In genomic region chr12:75334384-75335030, GRCh38 we compare ENCODE assay signal across 8 cellular contexts. TPM values are rescaled to one million over a fixed set of nuclear protein-coding genes. Genes with fewer than 3 reads are reported as not detected.
A peak's percentile ranks its signal among the peaks of the same experiment; 100 is the strongest.
DNase-seq lines count a peak whose midpoint lies in the region; ATAC-seq and TF ChIP-seq lines count a peak whose summit lies in the region.

GLIPR1L1 (plus strand) TSS chr12:75334670; CDS start chr12:75334729, 59 bp downstream.

- intact Hi-C loops in cardiac septum (cut with DNase I): loop anchor here (10.0 kb wide), 1 partner anchor 170 kb away; no protein-coding TSS in a partner anchor

- peak within 1 kb of the TSS; percentile 67 for H3K4me2 ChIP-seq in SK-N-SH

- peaks cover 8% of the 10 kb centered on the region for H3K4me1 Mint-ChIP-seq in type B pancreatic cell (ENCODE audit: unreplicated experiment)

- TF ChIP-seq RAD21 in SK-N-SH (IDR thresholded peaks at IDR 0.05; ENCODE audit: low read length): peak; percentile 74

- H2AFZ ChIP-seq in SK-N-SH (ENCODE audit: low read depth): peak within 1 kb of the TSS; percentile 71

- H3K27ac ChIP-seq in SK-N-SH (ENCODE audit: low read depth in 2 of 2, low read length in 1 of 2): peak within 1 kb of the TSS; percentile 56 to 68

- CTCF ChIA-PET in SK-N-SH (lab: Yijun Ruan, JAX): interaction anchor here (0.6 to 2.3 kb wide), 17 partner anchors 8 to 171 kb away, joined by 3 to 14 read pairs (median 4); partner anchors contain the start of gene GLIPR1L2

- H3K36me3 ChIP-seq in SK-N-SH (replicated peaks in 1 of 2; ENCODE audit: control insufficient read depth in 1 of 2, insufficient read depth in 2 of 2, low read length in 1 of 2): no peaks in the 10 kb centered on the region

- H3K9me3 ChIP-seq in SK-N-SH: no peaks in the 10 kb centered on the region

- peaks cover 10% of the 10 kb centered on the region for H3K27me3 Mint-ChIP-seq in type B pancreatic cell

- DNase-seq in ELR (ENCODE audit: low read depth) (peak; percentile 95), HuH-7 (ENCODE audit: low spot score) (peak; percentile 60), SK-N-SH (peak; percentile 81), cardiac septum (ENCODE audit: low spot score) (peak; percentile 89), pons (ENCODE audit: low spot score) (peak; percentile 95), type B pancreatic cell (ENCODE audit: extremely low spot score, unreplicated experiment) (peak; percentile 87)
- DNase-seq in activated naive CD8-positive, alpha-beta T cell treated with anti-CD3 and anti-CD28 coated beads, Interleukin-2, amount 50 U/mL, for 16 hours (ENCODE audit: low read depth, low spot score): peak; percentile 59

- H3K27ac Mint-ChIP-seq in type B pancreatic cell: peak within 1 kb of the TSS; percentile 55

- H3K9ac ChIP-seq in SK-N-SH: peak within 1 kb of the TSS; percentile 49; the same call in 1 of the 2 replicates

- H3K4me3 ChIP-seq in SK-N-SH (ENCODE audit: low read depth in 2 of 2, low read length in 1 of 2): peak within 1 kb of the TSS; percentile 56 to 57

- no peaks in the 10 kb centered on the region for H3K9me3 Mint-ChIP-seq in type B pancreatic cell

- no peaks in the 10 kb centered on the region; the same call in 1 of the 2 replicates for H3K9me2 ChIP-seq in SK-N-SH

- POLR2A ChIA-PET in SK-N-SH (lab: Yijun Ruan, JAX): interaction anchor here (1.5 kb wide), 1 partner anchor 56 kb away, joined by 4 read pairs; the partner anchor contains the start of gene GLIPR1L2

- peak; percentile 83 for TF ChIP-seq CTCF in SK-N-SH (IDR thresholded peaks at IDR 0.05)
- peak; percentile 97 for TF ChIP-seq CTCF in type B pancreatic cell (conservative IDR thresholded peaks at IDR 0.05)

- H3K79me2 ChIP-seq in SK-N-SH (ENCODE audit: insufficient read depth): no peaks in the 10 kb centered on the region

- H3K27me3 ChIP-seq in SK-N-SH (ENCODE audit: insufficient read depth): no peaks in the 10 kb centered on the region

- WGBS in SK-N-SH (ENCODE audit: low lambda C conversion rate): 18% methylated on average over 12 of the region's 23 CpGs

- peaks cover 21% of the 10 kb centered on the region for H3F3A ChIP-seq in SK-N-SH (replicated peaks; ENCODE audit: insufficient read depth)

- TF ChIP-seq EP300 in SK-N-SH (IDR thresholded peaks at IDR 0.05; ENCODE audit: borderline replicate concordance in 1 of 2, low read depth in 1 of 2, low read length in 1 of 2): peak in 1 of 2 experiments; percentile 25; a peak in 1 of 4 replicates

- H4K20me1 ChIP-seq in SK-N-SH (ENCODE audit: insufficient read depth): no peaks in the 10 kb centered on the region

- no peaks in the 10 kb centered on the region for H3K36me3 Mint-ChIP-seq in type B pancreatic cell

- peak; percentile 60 for ATAC-seq in GM21528 (IDR thresholded peaks at IDR 0.05; ENCODE audit: low FRiP score, unreplicated experiment)

- peaks cover 0 to 6% of the 10 kb centered on the region in 2 experiments; a peak in 2 of 4 replicates for H3K4me1 ChIP-seq in SK-N-SH (ENCODE audit: control insufficient read depth in 1 of 2, insufficient read depth in 2 of 2, low read depth in 1 of 2, low read length in 1 of 2)

- peak within 1 kb of the TSS; percentile 86 for H3K4me3 Mint-ChIP-seq in type B pancreatic cell

TF ChIP-seq in SK-N-SH, 30 proteins besides CTCF, POLR2A, EP300 and RAD21:
- TF ChIP-seq FOXJ3 (CRISPR knock-in tag; IDR thresholded peaks at IDR 0.05): no peak
- TF ChIP-seq POLR2AphosphoS5 (IDR thresholded peaks at IDR 0.05; ENCODE audit: low read depth, low read length): no peak; the same call in 1 of the 2 replicates
- TF ChIP-seq MXI1 (IDR thresholded peaks at IDR 0.05; ENCODE audit: low read depth, low read length): peak; percentile 83
- TF ChIP-seq TCF12 (IDR thresholded peaks at IDR 0.05): peak; percentile 60
- 0 out of 2 replicates have a peak, but pooled peaks have one; percentile 5 for TF ChIP-seq YY1 (IDR thresholded peaks at IDR 0.05; ENCODE audit: low read depth)
- TF ChIP-seq REST (IDR thresholded peaks at IDR 0.05; ENCODE audit: low read depth, low read length): 0 out of 2 replicates have a peak, but pooled peaks have one; percentile 21
- TF ChIP-seq TEAD4 (IDR thresholded peaks at IDR 0.05; ENCODE audit: borderline replicate concordance, insufficient read depth): peak; percentile 97
- peak; percentile 75 for TF ChIP-seq CHD2 (IDR thresholded peaks at IDR 0.05; ENCODE audit: low read length, partially characterized antibody)
- TF ChIP-seq FOSL2 (IDR thresholded peaks at IDR 0.05; ENCODE audit: borderline replicate concordance, low read depth): 0 out of 2 replicates have a peak, but pooled peaks have one; percentile 2
- peak; percentile 70; the same call in 1 of the 2 replicates for TF ChIP-seq RCOR1 (IDR thresholded peaks at IDR 0.05; ENCODE audit: low read length)
- peak; percentile 73 for TF ChIP-seq GATA2 (CRISPR knock-in tag; IDR thresholded peaks at IDR 0.05)
- TF ChIP-seq ZBTB33 (IDR thresholded peaks at IDR 0.05; ENCODE audit: borderline replicate concordance, low read depth): no peak
- peak; percentile 77 for TF ChIP-seq SMC3 (IDR thresholded peaks at IDR 0.05; ENCODE audit: low read depth, low read length)
- TF ChIP-seq MAX (IDR thresholded peaks at IDR 0.05; ENCODE audit: low read depth): peak; percentile 69; the same call in 1 of the 2 replicates
- no peak for TF ChIP-seq RXRA (IDR thresholded peaks at IDR 0.05; ENCODE audit: borderline replicate concordance, low read depth)
- peak; percentile 57; the same call in 1 of the 2 replicates for TF ChIP-seq RFX5 (IDR thresholded peaks at IDR 0.05; ENCODE audit: low read length)
- TF ChIP-seq SIN3A (IDR thresholded peaks at IDR 0.05; ENCODE audit: borderline replicate concordance, low read depth, low read length): 0 out of 2 replicates have a peak, but pooled peaks have one; percentile 27

RNA-seq across cellular contexts. Expression of gene GLIPR1L1, which starts in this region (rescaled TPM):
- polyA plus RNA-seq in SK-N-SH (2012; rRNA removed): not detected in 2 replicates
- polyA plus RNA-seq in SK-N-SH (2012; cell fraction: cytosol; rRNA removed): not detected in 2 replicates
- not detected in 2 replicates for polyA plus RNA-seq in SK-N-SH (2012; cell fraction: nucleus; rRNA removed)
- not detected for total RNA-seq in cardiac septum
- total RNA-seq in type B pancreatic cell (ENCODE audit: low replicate concordance): not detected in 2 replicates

Comparison
In these comparisons a context has a peak if more than half of its experiments do, and no peak if none do; other contexts are left out.
1. Peak in every context shown above with its lines: DNase-seq, ATAC-seq, H3K4me3 ChIP-seq and H3K27ac ChIP-seq.
2. Peak in DNase-seq, H3K4me3 ChIP-seq, H3K27ac ChIP-seq, H3K9ac ChIP-seq and H3K4me2 ChIP-seq in SK-N-SH; RNA of the gene not detected or under 1 TPM.
3. Peak in DNase-seq in cardiac septum; RNA of the gene not detected or under 1 TPM.
4. Peak in DNase-seq in type B pancreatic cell; RNA of the gene not detected or under 1 TPM.